In genomic region chr6:108294787-108295625, GRCh38 we compare ENCODE assay signal across 8 cellular contexts. TPM values are rescaled to one million over a fixed set of nuclear protein-coding genes. Genes with fewer than 3 reads are reported as not detected.
DNase-seq lines count a peak whose midpoint lies in the region; ATAC-seq and TF ChIP-seq lines count a peak whose summit lies in the region.

TSS of gene AFG1L (plus strand) at chr6:108295054. CDS start at chr6:108295080, 26 bp downstream.

- H3K27ac ChIP-seq in KMS-11 (peak within 1 kb of the TSS; percentile 97), RWPE1 (peak within 1 kb of the TSS; percentile 94)

- H3K27me3 Mint-ChIP-seq in nephron (ENCODE audit: low read depth) = no peaks in the 10 kb centered on the region

- H3K79me2 ChIP-seq in KMS-11 (ENCODE audit: insufficient read depth, low read depth) = no peaks in the 10 kb centered on the region

- ATAC-seq in GM21786 (IDR thresholded peaks at IDR 0.05; ENCODE audit: unreplicated experiment) = peak; percentile 85
- ATAC-seq in stimulated activated naive CD8-positive, alpha-beta T cell treated with anti-CD3 and anti-CD28 coated beads, Interleukin-15, Interleukin-2, amounts not matched to agents 100 U/mL and 50 U/mL, for 24 hours = peak; percentile 92

- peak within 1 kb of the TSS; percentile 95 to 99 (median 98) for H3K4me3 Mint-ChIP-seq in nephron

- POLR2A ChIA-PET in RWPE1 (lab: Yijun Ruan, JAX; ENCODE audit: low non-redundant PET) = no interaction called here

- H3K4me3 ChIP-seq in KMS-11 (IDR thresholded peaks at IDR 0.05; ENCODE audit: insufficient read depth, low read depth, low read length) (peak within 1 kb of the TSS; percentile 52), fibroblast of the aortic adventitia (ENCODE audit: low read depth, low read length) (peak within 1 kb of the TSS; percentile 80)

- H3K9me3 Mint-ChIP-seq in nephron = no peaks in the 10 kb centered on the region

- H4K20me1 ChIP-seq in KMS-11 (ENCODE audit: insufficient read depth) = no peaks in the 10 kb centered on the region

- peak within 1 kb of the TSS; percentile 99 for H3K9ac ChIP-seq in KMS-11

- TF ChIP-seq CTCF in KMS-11 (conservative IDR thresholded peaks at IDR 0.05; ENCODE audit: low read depth, low read length) (no peak), RWPE1 (conservative IDR thresholded peaks at IDR 0.05; ENCODE audit: low read depth) (no peak), fibroblast of the aortic adventitia (IDR thresholded peaks at IDR 0.05; ENCODE audit: insufficient read depth, low read length) (no peak), nephron (IDR thresholded peaks at IDR 0.05; ENCODE audit: unreplicated experiment in 3 of 3) (no peak)

- H3K36me3 ChIP-seq in KMS-11 (ENCODE audit: insufficient read depth) = no peaks in the 10 kb centered on the region

- CTCF ChIA-PET in RWPE1 (lab: Yijun Ruan, JAX) = interaction anchor here (0.6 to 0.8 kb wide), 3 partner anchors 40 to 45 kb away, joined by 3 to 4 read pairs (median 3); no protein-coding TSS in a partner anchor

- peak within 1 kb of the TSS; percentile 96 to 99 (median 97) for H3K27ac Mint-ChIP-seq in nephron

- no peaks in the 10 kb centered on the region for H3K27me3 ChIP-seq in KMS-11 (ENCODE audit: insufficient read depth, low read depth)

- peaks cover 8% of the 10 kb centered on the region for H3K4me1 ChIP-seq in KMS-11 (ENCODE audit: low read depth, poor library complexity, severe bottlenecking)

- DNase-seq in Daoy (ENCODE audit: low read depth) (peak; percentile 94), RWPE1 (ENCODE audit: low spot score) (peak; percentile 90), fibroblast of the aortic adventitia (ENCODE audit: low read depth) (peak; percentile 84)
- peak; percentile 81 for DNase-seq in activated effector memory CD4-positive, alpha-beta T cell treated with Interleukin-2 at 50 U/mL for 16 hours
- DNase-seq in stimulated activated naive CD8-positive, alpha-beta T cell treated with anti-CD3 and anti-CD28 coated beads, Interleukin-15, Interleukin-2, amounts not matched to agents 100 U/mL and 50 U/mL, for 24 hours = peak; percentile 90

- peak within 1 kb of the TSS; percentile 94 for H2AFZ ChIP-seq in KMS-11 (ENCODE audit: low read depth)

- H3K4me1 Mint-ChIP-seq in nephron = peaks cover 6% of the 10 kb centered on the region

- no peaks in the 10 kb centered on the region for H3K36me3 Mint-ChIP-seq in nephron (ENCODE audit: low read depth)

- H3K4me2 ChIP-seq in KMS-11 = peak within 1 kb of the TSS; percentile 76

RNA-seq across cellular contexts. Expression of gene AFG1L, which starts in this region (rescaled TPM):
- total RNA-seq in Daoy (2014; rRNA removed; shearing (Covaris generic)) = 3.5 and 6.9 TPM in 2 replicates
- total RNA-seq in fibroblast of the aortic adventitia (ENCODE audit: low replicate concordance) = 3.7 and 6.0 TPM in 2 replicates

Comparison
In these comparisons a context has a peak if more than half of its experiments do, and no peak if none do; other contexts are left out.
1. Peak in every context shown above with its lines: DNase-seq, ATAC-seq, H3K4me3 ChIP-seq and H3K27ac ChIP-seq.